In the genomic region with DNA sequence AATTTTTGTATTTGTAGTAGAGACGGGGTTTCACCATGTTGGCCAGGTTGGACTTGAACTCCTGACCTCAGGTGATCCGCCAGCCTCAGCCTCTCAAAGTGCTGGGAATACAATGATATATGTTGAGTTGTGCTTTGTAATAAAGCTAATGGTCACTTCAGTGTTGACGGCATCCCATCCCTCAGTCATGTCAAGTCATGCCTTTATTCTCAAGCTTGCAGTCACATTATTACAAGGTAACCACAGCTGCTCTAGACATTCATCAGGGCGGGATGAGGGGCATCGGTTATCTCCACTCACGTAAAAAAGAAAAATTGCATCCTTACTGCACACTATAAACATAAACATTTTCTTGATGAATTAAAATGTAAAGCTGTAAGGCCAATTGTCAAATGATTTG, we compare ENCODE assay signal across 23 cellular contexts. TPM values are rescaled to one million over a fixed set of nuclear protein-coding genes. Genes with fewer than 3 reads are reported as not detected.
"Had no signal": no experiment of that assay in that cellular context is flagged by ENCODE, and none has a peak within 500 bp of the region (broad histone marks: within the 10 kb centered on the region; RNA-seq: fewer than 3 reads in every experiment).

No MANE protein-coding gene starts in this region.

- H3K4me3 Mint-ChIP-seq: activated B cell treated with CpG ODN at 0.5 μM for 24 hours; activated CD4-positive, alpha-beta T cell treated with anti-CD3 and anti-CD28 coated beads, Interleukin-2, amount 10 ng/mL, durations not matched to agents 24 days and 14 days; activated naive CD8-positive, alpha-beta T cell treated with anti-CD3 and anti-CD28 coated beads, Interleukin-2, amount 50 U/mL, for 24 hours; activated T-cell treated with anti-CD3 and anti-CD28 coated beads, Interleukin-2, amount 50 U/mL, for 4 hours; T-cell had no signal

- H3K4me3 ChIP-seq: SK-N-MC had no signal

- H3K4me1 Mint-ChIP-seq: activated B cell treated with CpG ODN at 0.5 μM for 24 hours; activated CD4-positive, alpha-beta T cell treated with anti-CD3 and anti-CD28 coated beads, Interleukin-2, amount 10 ng/mL, durations not matched to agents 24 days and 14 days; activated naive CD8-positive, alpha-beta T cell treated with anti-CD3 and anti-CD28 coated beads, Interleukin-2, amount 50 U/mL, for 24 hours; T-cell had no signal

- ATAC-seq: activated naive CD4-positive, alpha-beta T cell treated with anti-CD3 and anti-CD28 coated beads, Interleukin-2, amount 50 U/mL, for 72 hours; activated naive CD8-positive, alpha-beta T cell treated with anti-CD3 and anti-CD28 coated beads, Interleukin-2, amount 50 U/mL, for 24 hours; activated T-cell treated with anti-CD3 and anti-CD28 coated beads, Interleukin-2, amount 50 U/mL, for 4 hours; Right ventricle myocardium inferior; T-cell had no signal

- H3K27me3 Mint-ChIP-seq: activated B cell treated with CpG ODN at 0.5 μM for 24 hours; activated CD4-positive, alpha-beta T cell treated with anti-CD3 and anti-CD28 coated beads, Interleukin-2, amount 10 ng/mL, durations not matched to agents 24 days and 14 days; activated naive CD8-positive, alpha-beta T cell treated with anti-CD3 and anti-CD28 coated beads, Interleukin-2, amount 50 U/mL, for 24 hours; T-cell had no signal

- FAIRE-seq: TTC549 had no signal

- H3K27ac Mint-ChIP-seq: activated B cell treated with CpG ODN at 0.5 μM for 24 hours; activated CD4-positive, alpha-beta T cell treated with anti-CD3 and anti-CD28 coated beads, Interleukin-2, amount 10 ng/mL, durations not matched to agents 24 days and 14 days; activated naive CD4-positive, alpha-beta T cell treated with anti-CD3 and anti-CD28 coated beads, Interleukin-2, amount 50 U/mL, for 72 hours; activated naive CD8-positive, alpha-beta T cell treated with anti-CD3 and anti-CD28 coated beads, Interleukin-2, amount 50 U/mL, for 24 hours; T-cell had no signal

- H3K36me3 Mint-ChIP-seq: activated naive CD4-positive, alpha-beta T cell treated with anti-CD3 and anti-CD28 coated beads, Interleukin-2, amount 50 U/mL, for 72 hours; T-cell had no signal

- DNase-seq: activated B cell treated with CpG ODN at 0.5 μM for 24 hours; activated CD4-positive, alpha-beta T cell treated with anti-CD3 and anti-CD28 coated beads for 1 hour; activated CD4-positive, alpha-beta T cell treated with anti-CD3 and anti-CD28 coated beads, Interleukin-2, amount 10 ng/mL, durations not matched to agents 24 days and 14 days; activated CD4-positive, alpha-beta T cell treated with anti-CD3 and anti-CD28 coated beads, Interleukin-2, amount 50 U/mL, for 48 hours; activated effector memory CD4-positive, alpha-beta T cell treated with anti-CD3 and anti-CD28 coated beads, Interleukin-2, amount 50 U/mL, for 16 hours; activated naive CD4-positive, alpha-beta T cell treated with Interleukin-2 at 50 U/mL for 16 hours; activated naive CD8-positive, alpha-beta T cell treated with anti-CD3 and anti-CD28 coated beads, Interleukin-2, amount 50 U/mL, for 24 hours; activated T-cell treated with anti-CD3 and anti-CD28 coated beads, Interleukin-2, amount 50 U/mL, for 4 hours; amygdala; central memory CD4-positive, alpha-beta T cell; Kasumi-1; KBM-7; NCI-H1048; NCI-H1417; NCI-H1930; NCI-H2171 treated with DMSO at 0.1 percent for 48 hours; T-cell; T-helper 2 cell; T1000 had no signal

- H3K9me3 Mint-ChIP-seq: activated B cell treated with CpG ODN at 0.5 μM for 24 hours; activated CD4-positive, alpha-beta T cell treated with anti-CD3 and anti-CD28 coated beads, Interleukin-2, amount 10 ng/mL, durations not matched to agents 24 days and 14 days had no signal

- H3K27ac ChIP-seq: SK-N-MC had no signal

RNA-seq across cellular contexts. Expression of a gene that starts 12.8 kb away (rescaled TPM):
- total RNA-seq: activated B cell treated with CpG ODN at 0.5 μM for 24 hours had no signal
